Comparison of ENCODE assay signal across 1 cellular context in the genomic region with DNA sequence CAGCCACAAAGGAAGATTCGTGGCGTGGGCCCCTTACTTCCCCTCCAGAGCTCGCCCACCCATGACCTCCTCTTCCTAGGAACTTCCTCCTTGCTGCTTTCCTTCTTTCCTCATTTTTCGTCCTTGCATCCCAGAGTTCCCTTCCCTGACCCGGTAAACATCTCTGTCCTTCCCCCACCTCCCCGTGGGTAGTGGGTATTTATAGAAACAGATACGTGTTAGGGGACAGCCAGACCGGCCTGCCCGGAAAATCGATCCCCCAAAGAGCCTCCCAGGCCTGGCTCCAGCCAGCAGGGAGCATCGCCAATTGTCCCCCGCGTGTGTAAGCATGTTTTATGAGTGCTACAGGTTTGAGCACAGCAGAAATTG.
TF ChIP-seq lines count a peak whose summit lies in the region.

No MANE protein-coding gene starts in this region.

TF ChIP-seq in GM23338, 12 proteins besides CTCF, POLR2A, EP300 and RAD21 (continued from another document):
- TF ChIP-seq, protein P1, sequence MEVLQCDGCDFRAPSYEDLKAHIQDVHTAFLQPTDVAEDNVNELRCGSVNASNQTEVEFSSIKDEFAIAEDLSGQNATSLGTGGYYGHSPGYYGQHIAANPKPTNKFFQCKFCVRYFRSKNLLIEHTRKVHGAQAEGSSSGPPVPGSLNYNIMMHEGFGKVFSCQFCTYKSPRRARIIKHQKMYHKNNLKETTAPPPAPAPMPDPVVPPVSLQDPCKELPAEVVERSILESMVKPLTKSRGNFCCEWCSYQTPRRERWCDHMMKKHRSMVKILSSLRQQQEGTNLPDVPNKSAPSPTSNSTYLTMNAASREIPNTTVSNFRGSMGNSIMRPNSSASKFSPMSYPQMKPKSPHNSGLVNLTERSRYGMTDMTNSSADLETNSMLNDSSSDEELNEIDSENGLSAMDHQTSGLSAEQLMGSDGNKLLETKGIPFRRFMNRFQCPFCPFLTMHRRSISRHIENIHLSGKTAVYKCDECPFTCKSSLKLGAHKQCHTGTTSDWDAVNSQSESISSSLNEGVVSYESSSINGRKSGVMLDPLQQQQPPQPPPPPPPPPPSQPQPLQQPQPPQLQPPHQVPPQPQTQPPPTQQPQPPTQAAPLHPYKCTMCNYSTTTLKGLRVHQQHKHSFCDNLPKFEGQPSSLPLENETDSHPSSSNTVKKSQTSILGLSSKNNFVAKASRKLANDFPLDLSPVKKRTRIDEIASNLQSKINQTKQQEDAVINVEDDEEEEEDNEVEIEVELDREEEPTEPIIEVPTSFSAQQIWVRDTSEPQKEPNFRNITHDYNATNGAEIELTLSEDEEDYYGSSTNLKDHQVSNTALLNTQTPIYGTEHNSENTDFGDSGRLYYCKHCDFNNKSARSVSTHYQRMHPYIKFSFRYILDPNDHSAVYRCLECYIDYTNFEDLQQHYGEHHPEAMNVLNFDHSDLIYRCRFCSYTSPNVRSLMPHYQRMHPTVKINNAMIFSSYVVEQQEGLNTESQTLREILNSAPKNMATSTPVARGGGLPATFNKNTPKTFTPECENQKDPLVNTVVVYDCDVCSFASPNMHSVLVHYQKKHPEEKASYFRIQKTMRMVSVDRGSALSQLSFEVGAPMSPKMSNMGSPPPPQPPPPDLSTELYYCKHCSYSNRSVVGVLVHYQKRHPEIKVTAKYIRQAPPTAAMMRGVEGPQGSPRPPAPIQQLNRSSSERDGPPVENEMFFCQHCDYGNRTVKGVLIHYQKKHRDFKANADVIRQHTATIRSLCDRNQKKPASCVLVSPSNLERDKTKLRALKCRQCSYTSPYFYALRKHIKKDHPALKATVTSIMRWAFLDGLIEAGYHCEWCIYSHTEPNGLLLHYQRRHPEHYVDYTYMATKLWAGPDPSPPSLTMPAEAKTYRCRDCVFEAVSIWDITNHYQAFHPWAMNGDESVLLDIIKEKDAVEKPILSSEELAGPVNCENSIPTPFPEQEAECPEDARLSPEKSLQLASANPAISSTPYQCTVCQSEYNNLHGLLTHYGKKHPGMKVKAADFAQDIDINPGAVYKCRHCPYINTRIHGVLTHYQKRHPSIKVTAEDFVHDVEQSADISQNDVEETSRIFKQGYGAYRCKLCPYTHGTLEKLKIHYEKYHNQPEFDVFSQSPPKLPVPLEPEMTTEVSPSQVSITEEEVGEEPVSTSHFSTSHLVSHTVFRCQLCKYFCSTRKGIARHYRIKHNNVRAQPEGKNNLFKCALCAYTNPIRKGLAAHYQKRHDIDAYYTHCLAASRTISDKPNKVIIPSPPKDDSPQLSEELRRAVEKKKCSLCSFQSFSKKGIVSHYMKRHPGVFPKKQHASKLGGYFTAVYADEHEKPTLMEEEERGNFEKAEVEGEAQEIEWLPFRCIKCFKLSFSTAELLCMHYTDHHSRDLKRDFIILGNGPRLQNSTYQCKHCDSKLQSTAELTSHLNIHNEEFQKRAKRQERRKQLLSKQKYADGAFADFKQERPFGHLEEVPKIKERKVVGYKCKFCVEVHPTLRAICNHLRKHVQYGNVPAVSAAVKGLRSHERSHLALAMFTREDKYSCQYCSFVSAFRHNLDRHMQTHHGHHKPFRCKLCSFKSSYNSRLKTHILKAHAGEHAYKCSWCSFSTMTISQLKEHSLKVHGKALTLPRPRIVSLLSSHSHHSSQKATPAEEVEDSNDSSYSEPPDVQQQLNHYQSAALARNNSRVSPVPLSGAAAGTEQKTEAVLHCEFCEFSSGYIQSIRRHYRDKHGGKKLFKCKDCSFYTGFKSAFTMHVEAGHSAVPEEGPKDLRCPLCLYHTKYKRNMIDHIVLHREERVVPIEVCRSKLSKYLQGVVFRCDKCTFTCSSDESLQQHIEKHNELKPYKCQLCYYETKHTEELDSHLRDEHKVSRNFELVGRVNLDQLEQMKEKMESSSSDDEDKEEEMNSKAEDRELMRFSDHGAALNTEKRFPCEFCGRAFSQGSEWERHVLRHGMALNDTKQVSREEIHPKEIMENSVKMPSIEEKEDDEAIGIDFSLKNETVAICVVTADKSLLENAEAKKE (CRISPR knock-in tag; IDR thresholded peaks at IDR 0.05): no peak
- TF ChIP-seq JUNB (IDR thresholded peaks at IDR 0.05; ENCODE audit: unreplicated experiment) (no peak), EZH2 (IDR thresholded peaks at IDR 0.05; ENCODE audit: low read depth, unreplicated experiment) (no peak), POLR2AphosphoS5 (IDR thresholded peaks at IDR 0.05; ENCODE audit: low read depth) (no peak)
